In genomic region chr16:27972500-27972899, GRCh38 we compare ENCODE assay signal across 9 cellular contexts.
DNase-seq lines count a peak whose midpoint lies in the region; ATAC-seq and TF ChIP-seq lines count a peak whose summit lies in the region.
"Had no signal": no experiment of that assay in that cellular context is flagged by ENCODE, and none has a peak within 500 bp of the region (broad histone marks: within the 10 kb centered on the region; RNA-seq: fewer than 3 reads in every experiment).

No MANE protein-coding gene starts in this region.

- in situ Hi-C loops in IMR-90 (cut with MboI; ENCODE audit: low sequenced_read_pairs) (loop anchor here (10.0 kb wide), 1 partner anchor 102 kb away; no protein-coding TSS in a partner anchor), mammary epithelial cell (cut with MboI; ENCODE audit: low sequenced_read_pairs in 2 of 2) (loop anchor here in 1 of 2 donors (10.0 kb wide), 1 partner anchor 102 kb away; no protein-coding TSS in a partner anchor)

- H3K36me3 ChIP-seq in IMR-90 (ENCODE audit: control insufficient read depth, insufficient read depth, low read length) (no peaks in the 10 kb centered on the region), mammary epithelial cell (ENCODE audit: insufficient read depth, low read length) (no peaks in the 10 kb centered on the region)

- no peak overlapping the region for H2AK5ac ChIP-seq in IMR-90 (ENCODE audit: low read depth, low read length)

- intact Hi-C loops in IMR-90 (cut with micrococcal nuclease): loop anchor here (1.0 kb wide), 2 partner anchors 98 to 333 kb away; no protein-coding TSS in a partner anchor
- intact Hi-C loops in mammary epithelial cell (cut with micrococcal nuclease): loop anchor here (2.0 to 5.0 kb wide), 4 partner anchors 98 to 330 kb away; no protein-coding TSS in a partner anchor

- ATAC-seq in IMR-90 (ENCODE audit: low read depth) (no peak), SK-N-SH treated with all-trans-retinoic acid at 6 μM for 48 hours (0 out of 3 replicates have a peak, but pooled peaks have one; percentile 43), left lobe of liver (peak; percentile 93), GM21737 (IDR thresholded peaks at IDR 0.05; ENCODE audit: unreplicated experiment) (no peak), HG03354 (IDR thresholded peaks at IDR 0.05; ENCODE audit: poor library complexity, severe bottlenecking, unreplicated experiment) (no peak)
- peak; percentile 83 to 92 for ATAC-seq in stimulated activated naive B cell treated with anti-CD40 and anti-IgM and Interleukin-4, amounts not matched to agents 10 μg/mL and 1 μg/mL and 100 μg/mL, for 72 hours (replicated peaks)

- no peak overlapping the region for H4K8ac ChIP-seq in IMR-90 (ENCODE audit: low read depth in 2 of 2, low read length in 2 of 2)

- no peak overlapping the region for H2AK9ac ChIP-seq in IMR-90 (replicated peaks; ENCODE audit: low read depth, low read length, poor library complexity)

- TF ChIP-seq CTCF in IMR-90 (conservative IDR thresholded peaks at IDR 0.05; ENCODE audit: low read depth, low read length): peak; percentile 46
- TF ChIP-seq CTCF in mammary epithelial cell (conservative IDR thresholded peaks at IDR 0.05 in 1 of 2, IDR thresholded peaks at IDR 0.05 in 1 of 2; ENCODE audit: extremely low read depth in 1 of 2, insufficient read depth in 1 of 2, low read depth in 1 of 2, low read length in 2 of 2): peak; percentile 57 to 76

- H3K9me3 Mint-ChIP-seq in stimulated activated naive B cell treated with anti-CD40 and anti-IgM and Interleukin-4, amounts not matched to agents 10 μg/mL and 1 μg/mL and 100 μg/mL, for 72 hours: no peaks in the 10 kb centered on the region

- H3K79me1 ChIP-seq in IMR-90 (ENCODE audit: low read depth in 1 of 2, low read length in 2 of 2): no peaks in the 10 kb centered on the region

- H2BK20ac ChIP-seq in IMR-90 (ENCODE audit: low read depth, low read length): no peak overlapping the region

- H2BK120ac ChIP-seq in IMR-90 (ENCODE audit: low read depth, low read length): no peak overlapping the region

- no peak for TF ChIP-seq POLR2A in IMR-90 (IDR thresholded peaks at IDR 0.05; ENCODE audit: low read depth, low read length)

- no peak overlapping the region for H3K14ac ChIP-seq in IMR-90 (replicated peaks; ENCODE audit: low read depth, low read length)

- no peak overlapping the region for H3K56ac ChIP-seq in IMR-90 (ENCODE audit: extremely low read depth, insufficient read depth, low read length)

- H3K4me3 ChIP-seq in IMR-90 (ENCODE audit: insufficient read depth, low read depth, low read length) (no peak overlapping the region), mammary epithelial cell (replicated peaks in 1 of 3; ENCODE audit: insufficient read depth in 1 of 3, low read depth in 2 of 3, low read length in 3 of 3) (no peak overlapping the region)

- 0% methylated on average over 1 of the region's 4 CpGs; no CpG with 5 or more reads in 1 of the 2 experiments for WGBS in IMR-90 (ENCODE audit: extremely low coverage in 2 of 2, insufficient read length in 1 of 2), 2 experiments
- 2% methylated on average over 4 of the region's 4 CpGs for WGBS in mammary epithelial cell (ENCODE audit: low coverage, missing lambda C conversion rate)

- no peak overlapping the region for H3K4me2 ChIP-seq in IMR-90 (ENCODE audit: low read depth, low read length)
- H3K4me2 ChIP-seq in mammary epithelial cell (ENCODE audit: insufficient read depth, low read depth, low read length): no peak overlapping the region

- H3K9ac ChIP-seq in IMR-90 (ENCODE audit: low read depth, low read length) (no peak overlapping the region), mammary epithelial cell (ENCODE audit: insufficient read depth, low read length) (no peak overlapping the region)

- H3K4ac ChIP-seq in IMR-90 (ENCODE audit: low read depth, low read length): no peak overlapping the region

- H3K4me1 ChIP-seq in IMR-90 (ENCODE audit: control insufficient read depth, insufficient read depth, low read length) (no peaks in the 10 kb centered on the region), mammary epithelial cell (ENCODE audit: insufficient read depth, low read length) (no peaks in the 10 kb centered on the region)

- H3K4me3 Mint-ChIP-seq in stimulated activated naive B cell treated with anti-CD40 and anti-IgM and Interleukin-4, amounts not matched to agents 10 μg/mL and 1 μg/mL and 100 μg/mL, for 72 hours: no peak overlapping the region
- H3K4me3 Mint-ChIP-seq: activated naive CD8-positive, alpha-beta T cell had no signal

- peak; percentile 47 for TF ChIP-seq RAD21 in IMR-90 (IDR thresholded peaks at IDR 0.05; ENCODE audit: low read length)

- peak; percentile 30 for DNase-seq in ELF-1 (ENCODE audit: low read depth, low spot score)
- peak; percentile 30 for DNase-seq in IMR-90
- DNase-seq in mammary epithelial cell: peak; percentile 55
- no peak for DNase-seq in left lobe of liver (ENCODE audit: low spot score)
- peak; percentile 48 for DNase-seq in stimulated activated naive B cell treated with anti-CD40 and anti-IgM and Interleukin-4, amounts not matched to agents 10 μg/mL and 1 μg/mL and 100 μg/mL, for 72 hours

- H3K36me3 Mint-ChIP-seq in stimulated activated naive B cell treated with anti-CD40 and anti-IgM and Interleukin-4, amounts not matched to agents 10 μg/mL and 1 μg/mL and 100 μg/mL, for 72 hours: no peaks in the 10 kb centered on the region
- H3K36me3 Mint-ChIP-seq: activated naive CD8-positive, alpha-beta T cell had no signal

- H3K23ac ChIP-seq in IMR-90 (ENCODE audit: low read depth, low read length): no peak overlapping the region

- H3K27me3 ChIP-seq in IMR-90 (ENCODE audit: control insufficient read depth, insufficient read depth, low read length): peaks cover 8% of the 10 kb centered on the region
- no peaks in the 10 kb centered on the region for H3K27me3 ChIP-seq in mammary epithelial cell (ENCODE audit: insufficient read depth, low read length)

- no peak overlapping the region for H3K18ac ChIP-seq in IMR-90 (ENCODE audit: low read depth, low read length)

- no peaks in the 10 kb centered on the region for H3K9me1 ChIP-seq in IMR-90 (ENCODE audit: insufficient read depth, low read length)

- no peak overlapping the region for H2BK5ac ChIP-seq in IMR-90 (ENCODE audit: low read depth, low read length, poor library complexity, severe bottlenecking)

- no TSS peak for BruUV-seq in IMR-90 (replicated peaks; lab: Mats Ljungman, UMichigan)
- BruUV-seq in mammary epithelial cell (replicated peaks; lab: Mats Ljungman, UMichigan): TSS peak; percentile 82

- H3K9me3 ChIP-seq in IMR-90 (ENCODE audit: control insufficient read depth, insufficient read depth, low read length): no peaks in the 10 kb centered on the region
- H3K9me3 ChIP-seq in mammary epithelial cell (replicated peaks; ENCODE audit: insufficient read depth, low read length): no peaks in the 10 kb centered on the region

- H3K79me2 ChIP-seq in mammary epithelial cell (ENCODE audit: insufficient read depth, low read length): no peaks in the 10 kb centered on the region

- H4K91ac ChIP-seq in IMR-90 (ENCODE audit: insufficient read depth, low read depth, low read length): no peak overlapping the region

- POLR2A ChIA-PET in IMR-90 (lab: Charles Lee; ENCODE audit: unreplicated experiment): no interaction called here

- no peak overlapping the region for H3K27ac ChIP-seq in IMR-90 (ENCODE audit: insufficient read depth, low read length)
- no peak overlapping the region for H3K27ac ChIP-seq in mammary epithelial cell (ENCODE audit: insufficient read depth, low read depth, low read length)

- CTCF ChIA-PET in IMR-90 (lab: Yijun Ruan, JAX): interaction anchor here (0.8 to 0.9 kb wide), 3 partner anchors 9 to 98 kb away, joined by 3 to 4 read pairs (median 3); no protein-coding TSS in a partner anchor
- CTCF ChIA-PET in mammary epithelial cell (lab: Charles Lee; ENCODE audit: low non-redundant PET): interaction anchor here (0.5 to 1.0 kb wide), 2 partner anchors 98 to 290 kb away, joined by 8 to 12 read pairs; no protein-coding TSS in a partner anchor

- H4K20me1 ChIP-seq in IMR-90 (ENCODE audit: insufficient read depth, low read length): no peaks in the 10 kb centered on the region
- no peaks in the 10 kb centered on the region for H4K20me1 ChIP-seq in mammary epithelial cell (ENCODE audit: insufficient read depth, low read length)

- H3K27me3 Mint-ChIP-seq in stimulated activated naive B cell treated with anti-CD40 and anti-IgM and Interleukin-4, amounts not matched to agents 10 μg/mL and 1 μg/mL and 100 μg/mL, for 72 hours: peaks cover 15 to 22% of the 10 kb centered on the region in 2 donors

- dilution Hi-C loops in IMR-90 (cut with HindIII; ENCODE audit: low sequenced_read_pairs, unreplicated experiment) (no loop called here), mammary epithelial cell (cut with HindIII; ENCODE audit: low sequenced_read_pairs) (no loop called here)

- H2AFZ ChIP-seq in IMR-90 (replicated peaks; ENCODE audit: low read length, poor library complexity) (no peak overlapping the region), mammary epithelial cell (ENCODE audit: low read depth, low read length) (peak overlapping the region; percentile 21)

- no peak overlapping the region for H2BK15ac ChIP-seq in IMR-90 (ENCODE audit: low read depth, low read length)

- no peak overlapping the region for H4K5ac ChIP-seq in IMR-90 (ENCODE audit: low read depth, low read length)

- H3K27ac Mint-ChIP-seq in stimulated activated naive B cell treated with anti-CD40 and anti-IgM and Interleukin-4, amounts not matched to agents 10 μg/mL and 1 μg/mL and 100 μg/mL, for 72 hours: no peak overlapping the region
- H3K27ac Mint-ChIP-seq: activated naive CD8-positive, alpha-beta T cell had no signal

- no peaks in the 10 kb centered on the region for H3K4me1 Mint-ChIP-seq in stimulated activated naive B cell treated with anti-CD40 and anti-IgM and Interleukin-4, amounts not matched to agents 10 μg/mL and 1 μg/mL and 100 μg/mL, for 72 hours

TF ChIP-seq in IMR-90, 13 proteins besides CTCF, POLR2A, EP300 and RAD21:
- TF ChIP-seq MXI1 (IDR thresholded peaks at IDR 0.05; ENCODE audit: borderline replicate concordance, low read depth, low read length) (no peak), SMC3 (IDR thresholded peaks at IDR 0.05; ENCODE audit: low read depth, low read length) (peak; percentile 38)

TF ChIP-seq in SK-N-SH treated with all-trans-retinoic acid at 6 μM for 48 hours, 23 proteins besides CTCF, POLR2A, EP300 and RAD21 (continues in another document):
- no peak for TF ChIP-seq TOX (CRISPR knock-in tag; IDR thresholded peaks at IDR 0.05; ENCODE audit: borderline replicate concordance)
- TF ChIP-seq ZFP3 (CRISPR knock-in tag; IDR thresholded peaks at IDR 0.05): no peak

Comparison
In these comparisons a context has a peak if more than half of its experiments do, and no peak if none do; other contexts are left out.
1. ATAC-seq: peak in SK-N-SH treated with all-trans-retinoic acid at 6 μM for 48 hours (single experiment), left lobe of liver (single experiment) and stimulated activated naive B cell treated with anti-CD40 and anti-IgM and Interleukin-4, amounts not matched to agents 10 μg/mL and 1 μg/mL and 100 μg/mL, for 72 hours (2 of 2); none in IMR-90 (single experiment), GM21737 (single experiment) and HG03354 (single experiment).